ENCODE assay signal across 8 cellular contexts in the genomic region with DNA sequence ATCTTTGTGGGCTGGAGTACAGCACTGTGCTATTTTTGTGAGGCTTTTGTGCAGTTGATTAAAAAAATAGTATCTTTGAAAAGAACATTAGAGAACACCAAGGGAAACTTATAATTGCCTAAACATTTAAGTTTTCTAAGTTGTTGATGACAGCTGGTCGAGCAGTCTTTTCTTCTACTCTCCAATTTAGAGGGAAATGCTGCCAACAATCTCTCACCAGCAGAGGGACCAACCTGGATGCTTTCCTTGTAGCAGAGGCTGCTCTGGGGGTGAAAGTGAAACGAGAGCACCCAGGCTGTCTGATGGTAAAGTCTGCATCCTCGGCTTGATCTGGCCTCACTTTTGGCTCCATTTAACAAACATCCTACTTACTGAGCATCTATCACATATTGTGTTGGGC.
DNase-seq lines count a peak whose midpoint lies in the region; ATAC-seq and TF ChIP-seq lines count a peak whose summit lies in the region.

No MANE protein-coding gene starts in this region.

- no peak overlapping the region for H2BK15ac ChIP-seq in neuronal stem cell (ENCODE audit: low read length)

- H2BK120ac ChIP-seq in neuronal stem cell (ENCODE audit: low read depth, low read length), result no peak overlapping the region

- H3K36me3 ChIP-seq in ACC112 (ENCODE audit: insufficient read depth, low read length) (no peaks in the 10 kb centered on the region), neuronal stem cell (replicated peaks in 1 of 2; ENCODE audit: control insufficient read depth in 2 of 2, insufficient read depth in 2 of 2, low read length in 2 of 2) (no peaks in the 10 kb centered on the region)

- TF ChIP-seq POLR2A in lower leg skin (IDR thresholded peaks at IDR 0.05), result no peak

- H2AK5ac ChIP-seq in neuronal stem cell (ENCODE audit: low read depth, low read length), result no peak overlapping the region

- H3K79me2 ChIP-seq in ACC112 (ENCODE audit: control insufficient read depth, insufficient read depth, low read length, unreplicated experiment), result no peaks in the 10 kb centered on the region

- H2BK12ac ChIP-seq in neuronal stem cell (ENCODE audit: low read length), result no peak overlapping the region

- WGBS in neuronal stem cell (ENCODE audit: extremely low coverage in 2 of 2, insufficient read length in 2 of 2, insufficient replicate concordance in 1 of 2), 2 donors, result no CpG with 5 or more reads among the region's 3 CpGs
- WGBS in lower leg skin, 2 donors, result 17 to 23% methylated on average over 3 of the region's 3 CpGs

- DNase-seq in neuronal stem cell (ENCODE audit: low spot score), result peak; percentile 8
- no peak for DNase-seq in NCI-H526 treated with DMSO at 0.1 percent for 48 hours (lab: John Stamatoyannopoulos, UW)
- DNase-seq in lower leg skin (ENCODE audit: low spot score in 2 of 2), result no peak
- DNase-seq in NCI-H2029 (lab: John Stamatoyannopoulos, UW), result no peak

- no peak overlapping the region for H3K4ac ChIP-seq in neuronal stem cell (ENCODE audit: low read length)

- H3K14ac ChIP-seq in neuronal stem cell (ENCODE audit: low read length), result no peak overlapping the region

- H3K18ac ChIP-seq in neuronal stem cell (ENCODE audit: low read length), result no peak overlapping the region

- H3K4me3 ChIP-seq in ACC112 (ENCODE audit: low read depth, low read length), result peak overlapping the region; percentile 19; the same call in 1 of the 2 replicates
- no peak overlapping the region for H3K4me3 ChIP-seq in neuronal stem cell (ENCODE audit: low read length in 2 of 2)
- no peak overlapping the region for H3K4me3 ChIP-seq in lower leg skin (ENCODE audit: low read depth, poor library complexity, severe bottlenecking)

- no peak overlapping the region for H3K27ac ChIP-seq in ACC112 (ENCODE audit: low read depth, low read length)
- no peak overlapping the region for H3K27ac ChIP-seq in VCaP
- no peak overlapping the region for H3K27ac ChIP-seq in neuronal stem cell (replicated peaks; ENCODE audit: low read length)

- H2BK5ac ChIP-seq in neuronal stem cell (ENCODE audit: low read length), result no peak overlapping the region

- no peak overlapping the region for H3K4me2 ChIP-seq in neuronal stem cell (ENCODE audit: insufficient read depth, low read length, poor library complexity, severe bottlenecking)

- no peaks in the 10 kb centered on the region for H3K27me3 ChIP-seq in ACC112 (ENCODE audit: insufficient read depth, low read length)
- H3K27me3 ChIP-seq in neuronal stem cell (ENCODE audit: control insufficient read depth in 3 of 3, insufficient read depth in 3 of 3, low read depth in 1 of 3, low read length in 3 of 3), result no peaks in the 10 kb centered on the region

- H3K9me3 ChIP-seq in neuronal stem cell (replicated peaks in 1 of 2; ENCODE audit: control insufficient read depth in 2 of 2, insufficient read depth in 1 of 2, low read depth in 1 of 2, low read length in 2 of 2), result no peaks in the 10 kb centered on the region

- H3K79me1 ChIP-seq in neuronal stem cell (ENCODE audit: low read depth, low read length), result no peaks in the 10 kb centered on the region

- TF ChIP-seq CTCF in VCaP (conservative IDR thresholded peaks at IDR 0.05) (peak; percentile 63), lower leg skin (IDR thresholded peaks at IDR 0.05) (no peak)

- intact Hi-C loops in lower leg skin (cut with DNase I; ENCODE audit: low total_unique reads), result no loop called here

- no peak overlapping the region for H3K23ac ChIP-seq in neuronal stem cell (ENCODE audit: low read depth, low read length, poor library complexity)

- peak overlapping the region; percentile 50 for H2AFZ ChIP-seq in ACC112 (ENCODE audit: low read length, unreplicated experiment)
- H2AFZ ChIP-seq in neuronal stem cell (ENCODE audit: low read length), result peak overlapping the region; percentile 74

- ATAC-seq in GM19035 (IDR thresholded peaks at IDR 0.05; ENCODE audit: unreplicated experiment), result peak; percentile 87
- ATAC-seq in HG03159 (IDR thresholded peaks at IDR 0.05; ENCODE audit: unreplicated experiment), result peak; percentile 85

- no peak overlapping the region for H4K91ac ChIP-seq in neuronal stem cell (ENCODE audit: low read depth, low read length, poor library complexity)

- H3K9ac ChIP-seq in neuronal stem cell (ENCODE audit: low read depth, low read length, poor library complexity), result no peak overlapping the region

- no peak overlapping the region for H4K8ac ChIP-seq in neuronal stem cell (ENCODE audit: low read depth, low read length)

- H3K4me1 ChIP-seq in ACC112 (ENCODE audit: control insufficient read depth, insufficient read depth, low read length, unreplicated experiment) (peaks cover 14% of the 10 kb centered on the region), neuronal stem cell (ENCODE audit: control insufficient read depth in 2 of 2, insufficient read depth in 1 of 2, low read depth in 1 of 2, low read length in 2 of 2) (no peaks in the 10 kb centered on the region)
